In genomic region chr22:39883057-39883456, GRCh38 we compare ENCODE assay signal across 8 cellular contexts. TPM values are rescaled to one million over a fixed set of nuclear protein-coding genes. Genes with fewer than 3 reads are reported as not detected.
"Had no signal": no experiment of that assay in that cellular context is flagged by ENCODE, and none has a peak within 500 bp of the region (broad histone marks: within the 10 kb centered on the region; RNA-seq: fewer than 3 reads in every experiment).

No MANE protein-coding gene starts in this region.

- H2AFZ ChIP-seq: GM23338 had no signal

- H3K4me2 ChIP-seq: GM23338, KMS-11 had no signal

- H3K27ac ChIP-seq: KMS-11 had no signal

- ATAC-seq: GM23338 had no signal

- DNase-seq: H9, HCEC 1CT, IMR-90, KBM-7 had no signal

- H3K4me3 ChIP-seq: GM23338 had no signal

RNA-seq across cellular contexts. Expression of gene ENTHD1, which starts 10.5 kb away (rescaled TPM):
- total RNA-seq: GM23338, H1, H9, HT-29, IMR-90 had no signal
- polyA plus RNA-seq: GM23338, H1, IMR-90 had no signal

RNA-seq across cellular contexts. Expression of gene GRAP2, which starts 17.8 kb away (rescaled TPM):
- total RNA-seq: H1, H9, HT-29, IMR-90 had no signal
- polyA plus RNA-seq: GM23338, IMR-90 had no signal
